Comparison of ENCODE assay signal across 8 cellular contexts in the genomic region with DNA sequence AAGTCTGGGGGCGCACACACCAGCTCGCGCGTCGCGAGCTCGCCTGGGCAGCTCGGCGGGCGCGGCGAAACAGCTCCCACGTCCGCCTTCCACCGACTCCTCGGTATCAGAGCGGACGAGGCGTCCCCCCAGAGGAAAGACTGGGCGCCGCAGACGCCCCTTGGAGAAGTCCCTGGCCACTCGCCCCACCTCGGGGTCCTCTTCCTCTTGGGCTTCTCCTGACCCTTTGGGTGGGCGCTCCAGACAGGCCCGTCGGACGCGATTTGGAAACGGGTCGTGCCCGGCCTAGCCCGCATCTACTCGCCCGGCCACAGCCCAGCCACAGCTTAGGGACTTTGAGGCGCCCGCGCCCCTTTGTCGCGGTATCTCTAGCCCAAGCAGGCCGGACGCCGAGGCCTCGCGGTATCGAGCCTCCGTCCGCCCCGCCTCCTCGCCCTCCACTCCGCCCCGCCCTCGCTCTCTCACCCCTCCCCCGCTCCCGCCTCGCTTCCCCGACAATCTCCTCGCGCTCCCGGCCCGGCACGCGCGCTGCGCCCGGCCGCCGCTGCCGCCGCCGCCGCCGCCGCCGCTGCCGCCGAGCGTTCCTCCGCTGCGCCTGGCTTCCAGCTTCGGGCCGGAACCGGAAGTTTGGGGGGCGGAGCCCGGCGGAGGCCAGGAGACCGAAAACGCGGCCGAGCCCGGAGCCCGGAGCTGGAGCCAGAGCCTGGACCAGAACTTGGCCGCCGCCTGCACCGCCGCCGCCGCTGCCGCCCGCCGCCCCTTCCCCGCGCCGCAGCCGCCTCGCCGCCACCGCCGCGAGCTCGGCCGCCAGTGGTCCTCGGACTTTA. TPM values are rescaled to one million over a fixed set of nuclear protein-coding genes. Genes with fewer than 3 reads are reported as not detected.
A peak's percentile ranks its signal among the peaks of the same experiment; 100 is the strongest.
DNase-seq lines count a peak whose midpoint lies in the region; ATAC-seq and TF ChIP-seq lines count a peak whose summit lies in the region.

No MANE protein-coding gene starts in this region.

- H3K27me3 ChIP-seq in breast epithelium: no peaks in the 10 kb centered on the region
- H3K27me3 ChIP-seq in skeletal muscle tissue (ENCODE audit: control insufficient read depth in 3 of 3, insufficient read depth in 3 of 3, low read length in 3 of 3): no peaks in the 10 kb centered on the region

- H3K9me3 ChIP-seq in breast epithelium (no peaks in the 10 kb centered on the region), skeletal muscle tissue (ENCODE audit: control insufficient read depth in 3 of 3, low read length in 3 of 3) (no peaks in the 10 kb centered on the region)

- intact Hi-C loops in breast epithelium (cut with DNase I; ENCODE audit: low total_unique reads): loop anchor here (2.0 kb wide), 1 partner anchor 59 kb away; no protein-coding TSS in a partner anchor

- TF ChIP-seq POLR2A in breast epithelium (IDR thresholded peaks at IDR 0.05): no peak

- H3K4me3 ChIP-seq in WI38 (ENCODE audit: low read depth, low read length): peak overlapping the region; percentile 69
- H3K4me3 ChIP-seq in breast epithelium: peak overlapping the region; percentile 77 to 91 (median 80)
- H3K4me3 ChIP-seq in skeletal muscle tissue (ENCODE audit: low read length in 3 of 3): peak overlapping the region; percentile 75 to 94 (median 81)

- TF ChIP-seq CTCF in WI38 (IDR thresholded peaks at IDR 0.05; ENCODE audit: low read depth, low read length) (no peak; the same call in 1 of the 2 replicates), breast epithelium (IDR thresholded peaks at IDR 0.05) (peak in 2 of 3 donors; percentile 24 to 26)

- peak overlapping the region; percentile 87 to 96 (median 91) for H3K9ac ChIP-seq in skeletal muscle tissue (ENCODE audit: low read depth in 1 of 3, low read length in 3 of 3)

- no peaks in the 10 kb centered on the region for H3K36me3 ChIP-seq in breast epithelium
- H3K36me3 ChIP-seq in skeletal muscle tissue (ENCODE audit: control insufficient read depth in 3 of 3, insufficient read depth in 3 of 3, low read length in 3 of 3): no peaks in the 10 kb centered on the region

- H3K27ac ChIP-seq in breast epithelium (peak overlapping the region; percentile 96 to 99), skeletal muscle tissue (ENCODE audit: low read depth, low read length) (peak overlapping the region; percentile 94)

- H3K4me1 ChIP-seq in breast epithelium (no peaks in the 10 kb centered on the region), skeletal muscle tissue (ENCODE audit: control insufficient read depth in 3 of 3, insufficient read depth in 3 of 3, low read length in 3 of 3) (peaks cover 5 to 24% (median 24%) of the 10 kb centered on the region in 3 donors)

- DNase-seq in SIG-M5 treated with dmso at 0.1 percent for 504 hours (lab: John Stamatoyannopoulos, UW; ENCODE audit: unreplicated experiment) (peak; percentile 54), SIG-M5 (lab: John Stamatoyannopoulos, UW) (no peak), NCI-H2107 treated with DMSO at 0.1 percent for 48 hours (lab: John Stamatoyannopoulos, UW; ENCODE audit: unreplicated experiment) (peak; percentile 83), breast epithelium (ENCODE audit: low spot score in 2 of 2) (peak; percentile 83 to 89), iPS-NIHi11 (ENCODE audit: low spot score) (peak; percentile 95)

- ATAC-seq in HG03066 (IDR thresholded peaks at IDR 0.05; ENCODE audit: low read depth, unreplicated experiment): peak; percentile 87

RNA-seq across cellular contexts. Expression of a gene that starts 0.8 kb away (rescaled TPM):
- total RNA-seq in breast epithelium: 10 to 100 TPM; 14.9 to 39.8 (median 26.5) TPM
- 63.2 TPM for total RNA-seq in skeletal muscle tissue
